In the genomic region with DNA sequence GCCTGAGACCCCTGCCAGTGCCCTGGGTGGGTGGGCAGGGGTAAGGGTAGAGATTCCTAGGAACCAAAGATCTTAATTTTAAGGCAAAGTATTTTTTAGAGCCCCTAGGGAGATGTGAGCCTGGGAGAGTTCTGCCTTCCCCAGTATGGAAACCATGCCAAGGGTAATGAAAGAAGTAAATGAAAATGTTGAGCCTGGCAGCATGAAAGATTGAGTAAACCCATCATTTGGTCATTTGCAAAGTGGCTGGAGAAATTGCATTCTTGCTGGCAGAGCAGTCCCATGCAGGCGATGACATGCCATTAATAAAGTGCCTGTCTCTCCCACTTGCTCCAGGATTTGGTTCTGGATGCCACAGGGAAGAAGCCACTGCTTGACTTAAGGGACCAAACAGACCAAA, we compare ENCODE assay signal across 29 cellular contexts.
"Had no signal": no experiment of that assay in that cellular context is flagged by ENCODE, and none has a peak within 500 bp of the region (broad histone marks: within the 10 kb centered on the region; RNA-seq: fewer than 3 reads in every experiment).

No MANE protein-coding gene starts in this region.

- H3K27me3 ChIP-seq: colonic mucosa, gastrocnemius medialis, spleen, uterus had no signal

- H3K9me3 Mint-ChIP-seq: activated CD4-positive, alpha-beta memory T cell treated with anti-CD3 and anti-CD28 coated beads for 36 hours; activated T-cell treated with anti-CD3 and anti-CD28 coated beads, Interleukin-2, amount 50 U/mL, for 24 hours; T-helper 1 cell treated with Interleukin-12 subunit alpha and Interleukin-12 subunit beta and Interleukin-4 antibody, amounts not matched to agents 30 μg/mL and 1 μg/mL, for 36 hours had no signal

- H3K4me1 Mint-ChIP-seq: naive B cell, neural crest cell had no signal

- H3K9me3 ChIP-seq: colonic mucosa, gastrocnemius medialis, psoas muscle, SK-N-SH, spleen, uterus had no signal

- H3K4me1 ChIP-seq: colonic mucosa, gastrocnemius medialis, parathyroid adenoma, psoas muscle, spleen, uterus had no signal

- H3K9ac ChIP-seq: parathyroid adenoma, SK-N-SH had no signal

- H3K4me3 Mint-ChIP-seq: activated CD4-positive, alpha-beta memory T cell treated with anti-CD3 and anti-CD28 coated beads for 36 hours; activated T-cell treated with anti-CD3 and anti-CD28 coated beads, Interleukin-2, amount 50 U/mL, for 24 hours; effector memory CD8-positive, alpha-beta T cell; mesothelial cell of epicardium; naive B cell; neural crest cell; T-helper 1 cell treated with Interleukin-12 subunit alpha and Interleukin-12 subunit beta and Interleukin-4 antibody, amounts not matched to agents 30 μg/mL and 1 μg/mL, for 36 hours; type B pancreatic cell had no signal

- H3K4me3 ChIP-seq: colonic mucosa, dorsolateral prefrontal cortex, gastrocnemius medialis, psoas muscle, spleen, uterus had no signal

- H3K36me3 Mint-ChIP-seq: activated CD4-positive, alpha-beta memory T cell treated with anti-CD3 and anti-CD28 coated beads for 36 hours; mesothelial cell of epicardium; naive B cell; type B pancreatic cell had no signal

- H3K36me3 ChIP-seq: colonic mucosa, gastrocnemius medialis, spleen, uterus, WERI-Rb-1 had no signal

- DNase-seq: activated CD4-positive, alpha-beta memory T cell treated with anti-CD3 and anti-CD28 coated beads for 36 hours; activated CD4-positive, alpha-beta T cell treated with anti-CD3 and anti-CD28 coated beads for 48 hours; activated CD8-positive, alpha-beta memory T cell treated with anti-CD3 and anti-CD28 coated beads, Interleukin-2, amount 50 U/mL, for 4 hours; activated gamma-delta T cell treated with Interleukin-2 at 50 U/mL for 16 hours; activated naive CD4-positive, alpha-beta T cell treated with anti-CD3 and anti-CD28 coated beads, Interleukin-2, amount 50 U/mL, for 16 hours; activated T-cell treated with anti-CD3 and anti-CD28 coated beads, Interleukin-2, amount 50 U/mL, for 24 hours; amniotic stem cell; colonic mucosa; dorsolateral prefrontal cortex; effector memory CD8-positive, alpha-beta T cell; hippocampal formation; left cardiac atrium; naive B cell; nucleus accumbens; psoas muscle; SK-N-SH; spleen; stimulated activated naive CD4-positive, alpha-beta T cell; SW 1271; T1000; WERI-Rb-1 had no signal

- ATAC-seq: activated CD4-positive, CD25-positive, alpha-beta regulatory T cell treated with anti-CD3 and anti-CD28 coated beads, Interleukin-2, amount 50 U/mL, for 24 hours; effector memory CD8-positive, alpha-beta T cell; gastrocnemius medialis had no signal

- H3K27ac ChIP-seq: colonic mucosa, dorsolateral prefrontal cortex, gastrocnemius medialis, parathyroid adenoma, psoas muscle, spleen, WERI-Rb-1 had no signal

- H3K27ac Mint-ChIP-seq: activated CD4-positive, alpha-beta memory T cell treated with anti-CD3 and anti-CD28 coated beads for 36 hours; activated T-cell treated with anti-CD3 and anti-CD28 coated beads, Interleukin-2, amount 50 U/mL, for 24 hours; effector memory CD8-positive, alpha-beta T cell; mesothelial cell of epicardium; T-helper 1 cell treated with Interleukin-12 subunit alpha and Interleukin-12 subunit beta and Interleukin-4 antibody, amounts not matched to agents 30 μg/mL and 1 μg/mL, for 36 hours; type B pancreatic cell had no signal
